ENCODE assay signal across 8 cellular contexts in the genomic region with DNA sequence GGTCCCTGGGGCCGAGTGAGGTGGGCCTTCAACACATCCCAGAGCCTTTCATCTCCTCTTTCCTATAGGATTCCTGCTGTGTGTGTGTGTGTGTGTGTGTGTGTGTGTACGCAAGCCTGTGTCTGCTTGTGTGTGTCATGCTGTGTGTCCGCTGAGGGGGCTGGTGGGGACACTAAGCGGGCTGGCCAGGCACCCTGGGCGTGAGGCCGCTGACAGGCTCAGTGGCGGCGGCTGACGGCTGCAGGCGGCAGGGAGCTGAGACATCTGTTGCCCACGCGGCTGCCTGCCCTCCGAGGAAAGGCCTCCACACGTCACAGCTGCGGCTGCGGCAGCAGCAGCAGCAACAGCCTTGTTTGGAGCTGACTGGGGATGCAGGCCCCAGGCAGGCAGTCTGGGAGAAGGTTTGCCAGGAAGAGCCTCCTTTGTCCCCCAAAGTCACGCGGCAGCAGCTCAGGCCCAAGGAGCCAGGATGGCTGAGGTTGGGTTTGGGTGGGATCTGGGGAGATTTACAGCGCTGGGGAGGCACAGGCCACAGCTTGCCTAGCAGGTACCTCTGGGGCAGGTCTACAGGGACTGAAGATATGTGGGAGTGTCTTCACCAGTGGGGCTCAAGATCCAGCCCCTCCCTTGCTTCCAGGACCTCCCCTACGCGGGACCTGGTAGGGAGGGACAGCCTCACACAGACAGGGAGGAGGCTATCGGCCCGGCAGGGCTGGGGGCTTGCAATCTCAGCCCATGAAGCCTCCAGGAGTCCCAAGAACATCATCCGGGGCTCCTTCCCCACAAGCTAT. TPM values are rescaled to one million over a fixed set of nuclear protein-coding genes. Genes with fewer than 3 reads are reported as not detected.
DNase-seq lines count a peak whose midpoint lies in the region; ATAC-seq and TF ChIP-seq lines count a peak whose summit lies in the region.

No MANE protein-coding gene starts in this region.

- H3K36me3 ChIP-seq in HCT116 (ENCODE audit: control insufficient read depth in 1 of 2, insufficient read depth in 2 of 2, low read length in 2 of 2) = no peaks in the 10 kb centered on the region
- no peaks in the 10 kb centered on the region for H3K36me3 ChIP-seq in OCI-LY7 (ENCODE audit: insufficient read depth, low read length)

- RAD21 ChIA-PET in HCT116 (lab: Charles Lee; ENCODE audit: low non-redundant PET in 1 of 2, low total read pairs in 2 of 2, uncharacterized antibody in 2 of 2, unreplicated experiment in 2 of 2) = no interaction called here

- no peaks in the 10 kb centered on the region for H3K27me3 ChIP-seq in HCT116 (ENCODE audit: insufficient read depth, low read length)

- H3K4me2 ChIP-seq in HCT116 (ENCODE audit: low read length) = peak overlapping the region; percentile 75
- H3K4me2 ChIP-seq in OCI-LY7 (ENCODE audit: low read length) = no peak overlapping the region

- H3K4me1 ChIP-seq in HCT116 (ENCODE audit: control insufficient read depth in 1 of 2, insufficient read depth in 2 of 2, low read length in 2 of 2) (peaks cover 27 to 62% of the 10 kb centered on the region in 2 experiments), OCI-LY7 (ENCODE audit: insufficient read depth, low read length, poor library complexity, severe bottlenecking) (no peaks in the 10 kb centered on the region)

- no peaks in the 10 kb centered on the region for H3K79me2 ChIP-seq in HCT116 (ENCODE audit: insufficient read depth, low read length)
- H3K79me2 ChIP-seq in OCI-LY7 (ENCODE audit: insufficient read depth, low read depth, low read length) = no peaks in the 10 kb centered on the region

- H2AFZ ChIP-seq in HCT116 (ENCODE audit: low read depth, low read length, poor library complexity, severe bottlenecking) = no peak overlapping the region
- no peak overlapping the region for H2AFZ ChIP-seq in OCI-LY7 (ENCODE audit: low read length)

- H4K20me1 ChIP-seq in HCT116 (ENCODE audit: insufficient read depth) = no peaks in the 10 kb centered on the region
- no peaks in the 10 kb centered on the region for H4K20me1 ChIP-seq in OCI-LY7 (ENCODE audit: insufficient read depth, low read length)

- BruUV-seq in HCT116 (replicated peaks; lab: Mats Ljungman, UMichigan) (no TSS peak), OCI-LY7 (replicated peaks; lab: Mats Ljungman, UMichigan) (no TSS peak)

- TF ChIP-seq CTCF in HCT116 (IDR thresholded peaks at IDR 0.05 in 2 of 3, conservative IDR thresholded peaks at IDR 0.05 in 1 of 3; ENCODE audit: borderline replicate concordance in 1 of 3, insufficient read depth in 1 of 3, low read depth in 2 of 3, low read length in 2 of 3) (no peak), astrocyte of the spinal cord (IDR thresholded peaks at IDR 0.05; ENCODE audit: low read depth, low read length) (no peak), OCI-LY7 (conservative IDR thresholded peaks at IDR 0.05; ENCODE audit: low read length) (no peak)

- TF ChIP-seq RAD21 in HCT116 (IDR thresholded peaks at IDR 0.05; ENCODE audit: low read depth) = no peak

- no peak overlapping the region for H3K9ac ChIP-seq in HCT116 (ENCODE audit: low read length)

- in situ Hi-C loops in astrocyte of the spinal cord (cut with HindIII; ENCODE audit: low sequenced_read_pairs) = no loop called here

- H3K27ac ChIP-seq in HCT116 (ENCODE audit: low read depth, low read length) (peak overlapping the region; percentile 20; the same call in 1 of the 2 replicates), OCI-LY7 (ENCODE audit: low read depth, low read length, poor library complexity, severe bottlenecking) (no peak overlapping the region)

- ATAC-seq in HCT116 (peak; percentile 41), HG03469 (IDR thresholded peaks at IDR 0.05; ENCODE audit: unreplicated experiment) (no peak), GM18511 (IDR thresholded peaks at IDR 0.05; ENCODE audit: unreplicated experiment) (no peak)

- H3K9me3 ChIP-seq in HCT116 (ENCODE audit: control insufficient read depth in 1 of 2, insufficient read depth in 1 of 2, low read depth in 1 of 2, low read length in 2 of 2) = no peaks in the 10 kb centered on the region
- no peaks in the 10 kb centered on the region for H3K9me3 ChIP-seq in OCI-LY7 (ENCODE audit: low read length)

- DNase-seq in HCT116 (ENCODE audit: low read depth, low spot score) (no peak), astrocyte of the spinal cord (ENCODE audit: low read depth, low spot score) (peak; percentile 92), islet precursor cell (peak; percentile 74), OCI-LY7 (ENCODE audit: low spot score) (no peak)
- peak; percentile 25 for DNase-seq in stimulated activated CD8-positive, alpha-beta memory T cell treated with anti-CD3 and anti-CD28 coated beads, Interleukin-4, amount 100 ng/mL, for 48 hours
- DNase-seq in activated CD4-positive, alpha-beta T cell treated with anti-CD3 and anti-CD28 coated beads for 4 hours = no peak

- CTCF ChIA-PET in HCT116 (lab: Charles Lee) = interaction anchor here (2.8 kb wide), 1 partner anchor 21 kb away, joined by 14 read pairs; no protein-coding TSS in a partner anchor
- CTCF ChIA-PET in OCI-LY7 (lab: Charles Lee; ENCODE audit: unreplicated experiment) = interaction anchor here (0.6 kb wide), 1 partner anchor 569 kb away, joined by 4 read pairs; no protein-coding TSS in a partner anchor

- intact Hi-C loops in HCT116 (cut with micrococcal nuclease) (no loop called here), OCI-LY7 (cut with micrococcal nuclease; ENCODE audit: unreplicated experiment) (no loop called here)

- H3K9me2 ChIP-seq in HCT116 (ENCODE audit: insufficient read depth) (no peaks in the 10 kb centered on the region), OCI-LY7 (ENCODE audit: insufficient read depth, low read length) (no peaks in the 10 kb centered on the region)

- POLR2A ChIA-PET in HCT116 (lab: Charles Lee) = interaction anchor here (1.4 kb wide), 1 partner anchor 9 kb away, joined by 4 read pairs; no protein-coding TSS in a partner anchor
- POLR2A ChIA-PET in OCI-LY7 (lab: Charles Lee) = no interaction called here

- H3K4me3 ChIP-seq in HCT116 (replicated peaks in 1 of 2; ENCODE audit: low read depth in 1 of 2, low read length in 2 of 2) (peak overlapping the region in 1 of 2 experiments; percentile 35; a peak in 1 of 4 replicates), astrocyte of the spinal cord (ENCODE audit: low read depth, low read length) (peak overlapping the region; percentile 79), OCI-LY7 (ENCODE audit: low read depth, low read length, poor library complexity, severe bottlenecking) (no peak overlapping the region)

- TF ChIP-seq POLR2A in HCT116 (IDR thresholded peaks at IDR 0.05; ENCODE audit: borderline replicate concordance, extremely low read depth, insufficient read depth, insufficient read length) = no peak

TF ChIP-seq in HCT116, 20 proteins besides CTCF, POLR2A, EP300 and RAD21:
- TF ChIP-seq SIN3A (IDR thresholded peaks at IDR 0.05; ENCODE audit: low read depth) (no peak), JUND (IDR thresholded peaks at IDR 0.05) (no peak), ZNF274 (IDR thresholded peaks at IDR 0.05; ENCODE audit: low read depth, low read length) (no peak)

RNA-seq across cellular contexts. Expression of gene PDLIM4, which starts 1.8 kb away (rescaled TPM):
- total RNA-seq in HCT116 (2021; ENCODE audit: unreplicated experiment) (not detected), OCI-LY7 (2022) (not detected in 2 replicates)
- 0.12 and 0.30 TPM in 2 replicates for polyA plus RNA-seq in HCT116 (2012)
- total RNA-seq in OCI-LY7 (2014; rRNA removed; shearing (Covaris generic)) = not detected in 2 replicates

RNA-seq across cellular contexts. Expression of gene P4HA2, which starts 31.6 kb away (rescaled TPM):
- total RNA-seq in HCT116 (2021; ENCODE audit: unreplicated experiment) (29.0 TPM), OCI-LY7 (2022) (0.32 and 0.33 TPM in 2 replicates)
- 60.4 and 81.2 TPM in 2 replicates for polyA plus RNA-seq in HCT116 (2012)
- total RNA-seq in OCI-LY7 (2014; rRNA removed; shearing (Covaris generic)) = 7.2 and 8.9 TPM in 2 replicates

RNA-seq across cellular contexts. Expression of gene SLC22A4, which starts 34.9 kb away (rescaled TPM):
- total RNA-seq in HCT116 (2021; ENCODE audit: unreplicated experiment) = 0.59 TPM
- polyA plus RNA-seq in HCT116 (2012) = 0.26 and 0.34 TPM in 2 replicates
- not detected in 2 replicates for total RNA-seq in OCI-LY7 (2014; rRNA removed; shearing (Covaris generic))
- not detected in 2 replicates for total RNA-seq in OCI-LY7 (2022)

Comparison
In these comparisons a context has a peak if more than half of its experiments do, and no peak if none do; other contexts are left out.
1. DNase-seq: peak in astrocyte of the spinal cord (single experiment), islet precursor cell (single experiment) and stimulated activated CD8-positive, alpha-beta memory T cell treated with anti-CD3 and anti-CD28 coated beads, Interleukin-4, amount 100 ng/mL, for 48 hours (single experiment); none in HCT116 (single experiment), activated CD4-positive, alpha-beta T cell treated with anti-CD3 and anti-CD28 coated beads for 4 hours (0 of 2) and OCI-LY7 (single experiment).